8 cellular contexts compared by ENCODE assay signal in genomic region chr7:24572421-24573007, GRCh38. TPM values are rescaled to one million over a fixed set of nuclear protein-coding genes. Genes with fewer than 3 reads are reported as not detected.
DNase-seq lines count a peak whose midpoint lies in the region; ATAC-seq and TF ChIP-seq lines count a peak whose summit lies in the region.

No MANE protein-coding gene starts in this region.

- intact Hi-C loops in activated CD4-positive, alpha-beta T cell treated with anti-CD3 and anti-CD28 coated beads for 36 hours (cut with DNase I, micrococcal nuclease), result loop anchor here (1.0 to 10.0 kb wide), 13 partner anchors 182 to 1630 kb away; partner anchors contain the start of genes GSDME (in 2 of the 2), CBX3 (in 1 of the 2), CCDC126 (in 1 of the 2) and FAM221A (in 1 of the 2)

- peak; percentile 56 for ATAC-seq in activated CD4-positive, alpha-beta T cell treated with anti-CD3 and anti-CD28 coated beads for 36 hours
- ATAC-seq in GM19467 (IDR thresholded peaks at IDR 0.05; ENCODE audit: unreplicated experiment), result no peak

- peak overlapping the region; percentile 74 for H3K4me3 Mint-ChIP-seq in activated CD4-positive, alpha-beta T cell treated with anti-CD3 and anti-CD28 coated beads for 36 hours
- peak overlapping the region; percentile 89 to 97 (median 94) for H3K4me3 Mint-ChIP-seq in nephron

- peak; percentile 46 for DNase-seq in activated CD4-positive, alpha-beta T cell treated with anti-CD3 and anti-CD28 coated beads for 36 hours
- no peak for DNase-seq in activated CD4-positive, alpha-beta T cell treated with anti-CD3 and anti-CD28 coated beads, Interleukin-2, amount 50 U/mL, for 4 hours
- DNase-seq in NCI-H510A (lab: John Stamatoyannopoulos, UW) (peak; percentile 3), fibroblast of pulmonary artery (ENCODE audit: low read depth) (peak; percentile 24), MV-4-11 (lab: John Stamatoyannopoulos, UW) (no peak)
- peak; percentile 19 for DNase-seq in activated effector memory CD4-positive, alpha-beta T cell treated with Interleukin-2 at 50 U/mL for 16 hours

- no peaks in the 10 kb centered on the region for H3K9me3 Mint-ChIP-seq in activated CD4-positive, alpha-beta T cell treated with anti-CD3 and anti-CD28 coated beads for 36 hours (ENCODE audit: low read depth)
- H3K9me3 Mint-ChIP-seq in nephron, result no peaks in the 10 kb centered on the region

- TF ChIP-seq CTCF in fibroblast of pulmonary artery (IDR thresholded peaks at IDR 0.05; ENCODE audit: low read length, missing control alignments) (no peak), nephron (IDR thresholded peaks at IDR 0.05; ENCODE audit: unreplicated experiment in 3 of 3) (no peak)

- H3K4me1 Mint-ChIP-seq in activated CD4-positive, alpha-beta T cell treated with anti-CD3 and anti-CD28 coated beads for 36 hours, result peaks cover 33% of the 10 kb centered on the region
- H3K4me1 Mint-ChIP-seq in nephron, result peaks cover 17% of the 10 kb centered on the region

- H3K27ac Mint-ChIP-seq in activated CD4-positive, alpha-beta T cell treated with anti-CD3 and anti-CD28 coated beads for 36 hours, result peak overlapping the region; percentile 79
- peak overlapping the region; percentile 89 to 95 (median 94) for H3K27ac Mint-ChIP-seq in nephron

- no peaks in the 10 kb centered on the region for H3K36me3 Mint-ChIP-seq in activated CD4-positive, alpha-beta T cell treated with anti-CD3 and anti-CD28 coated beads for 36 hours (ENCODE audit: low read depth)
- no peaks in the 10 kb centered on the region for H3K36me3 Mint-ChIP-seq in nephron (ENCODE audit: low read depth)

- POLR2A ChIA-PET in activated CD4-positive, alpha-beta T cell treated with anti-CD3 and anti-CD28 coated beads for 36 hours (lab: Charles Lee), result no interaction called here

- peak overlapping the region; percentile 66 for H3K4me3 ChIP-seq in fibroblast of pulmonary artery (replicated peaks; ENCODE audit: low read depth, low read length)

- H3K27me3 Mint-ChIP-seq in activated CD4-positive, alpha-beta T cell treated with anti-CD3 and anti-CD28 coated beads for 36 hours, result peaks cover 12% of the 10 kb centered on the region
- peaks cover 43% of the 10 kb centered on the region for H3K27me3 Mint-ChIP-seq in nephron (ENCODE audit: low read depth)

- CTCF ChIA-PET in activated CD4-positive, alpha-beta T cell treated with anti-CD3 and anti-CD28 coated beads for 36 hours (lab: Charles Lee), result interaction anchor here (0.5 to 1.1 kb wide), 2 partner anchors 236 to 409 kb away, joined by 3 read pairs; no protein-coding TSS in a partner anchor

RNA-seq across cellular contexts. Expression of gene PALS2, which starts 0.7 kb away (rescaled TPM):
- 10 to 100 TPM; 20.8 to 41.7 TPM for total RNA-seq in activated CD4-positive, alpha-beta T cell treated with anti-CD3 and anti-CD28 coated beads for 36 hours

Comparison
In these comparisons a context has a peak if more than half of its experiments do, and no peak if none do; other contexts are left out.
1. DNase-seq: peak in activated CD4-positive, alpha-beta T cell treated with anti-CD3 and anti-CD28 coated beads for 36 hours (single experiment), NCI-H510A (single experiment), activated effector memory CD4-positive, alpha-beta T cell treated with Interleukin-2 at 50 U/mL for 16 hours (single experiment) and fibroblast of pulmonary artery (single experiment); none in activated CD4-positive, alpha-beta T cell treated with anti-CD3 and anti-CD28 coated beads, Interleukin-2, amount 50 U/mL, for 4 hours (0 of 2) and MV-4-11 (single experiment).